Comparison of ENCODE assay signal across 29 cellular contexts in genomic region chr4:172818901-172819300, GRCh38.
DNase-seq lines count a peak whose midpoint lies in the region; ATAC-seq and TF ChIP-seq lines count a peak whose summit lies in the region.
"Had no signal": no experiment of that assay in that cellular context is flagged by ENCODE, and none has a peak within 500 bp of the region (broad histone marks: within the 10 kb centered on the region; RNA-seq: fewer than 3 reads in every experiment).

No MANE protein-coding gene starts in this region.

- intact Hi-C loops in activated CD8-positive, alpha-beta T cell treated with anti-CD3 and anti-CD28 coated beads for 36 hours (cut with micrococcal nuclease): no loop called here

- TF ChIP-seq CTCF in activated CD8-positive, alpha-beta T cell treated with anti-CD3 and anti-CD28 coated beads for 36 hours (IDR thresholded peaks at IDR 0.05): no peak
- TF ChIP-seq CTCF in smooth muscle cell (IDR thresholded peaks at IDR 0.05; ENCODE audit: borderline replicate concordance, insufficient read depth, poor library complexity, severe bottlenecking): no peak

- H3K9me3 ChIP-seq in smooth muscle cell (replicated peaks; ENCODE audit: low read depth): no peaks in the 10 kb centered on the region
- H3K9me3 ChIP-seq: A549, Caco-2, HAP-1 had no signal

- peak; percentile 10 for ATAC-seq in GM18868 (IDR thresholded peaks at IDR 0.05; ENCODE audit: unreplicated experiment)
- ATAC-seq in HG02642 (IDR thresholded peaks at IDR 0.05; ENCODE audit: poor library complexity, unreplicated experiment): peak; percentile 9
- ATAC-seq in activated CD8-positive, alpha-beta T cell treated with anti-CD3 and anti-CD28 coated beads for 36 hours: no peak
- ATAC-seq: A549, GM12878, Panc1 had no signal

- H3K27me3 ChIP-seq in smooth muscle cell (ENCODE audit: low read depth): no peaks in the 10 kb centered on the region

- H3K4me1 ChIP-seq in smooth muscle cell (ENCODE audit: low read depth): no peaks in the 10 kb centered on the region
- H3K4me1 ChIP-seq: A549, HAP-1 had no signal

- H3K4me3 Mint-ChIP-seq in activated CD8-positive, alpha-beta T cell treated with anti-CD3 and anti-CD28 coated beads for 36 hours: no peak overlapping the region
- H3K4me3 Mint-ChIP-seq: CD4-positive, alpha-beta memory T cell; HFFc6; T-helper 2 cell treated with Interferon-gamma antibody and Interleukin-4, amounts not matched to agents 5 μg/mL and 100 μg/mL, for 36 hours had no signal

- no peaks in the 10 kb centered on the region for H3K36me3 Mint-ChIP-seq in activated CD8-positive, alpha-beta T cell treated with anti-CD3 and anti-CD28 coated beads for 36 hours (ENCODE audit: low read depth)
- H3K36me3 Mint-ChIP-seq: CD4-positive, alpha-beta memory T cell had no signal

- H3K27me3 Mint-ChIP-seq in activated CD8-positive, alpha-beta T cell treated with anti-CD3 and anti-CD28 coated beads for 36 hours: peaks cover 3% of the 10 kb centered on the region
- H3K27me3 Mint-ChIP-seq: CD4-positive, alpha-beta memory T cell had no signal

- H3K79me2 ChIP-seq in smooth muscle cell (ENCODE audit: low read depth): no peaks in the 10 kb centered on the region

- no peaks in the 10 kb centered on the region for H3K36me3 ChIP-seq in smooth muscle cell (ENCODE audit: low read depth)
- H3K36me3 ChIP-seq: HAP-1 had no signal

- H3K4me2 ChIP-seq in smooth muscle cell: no peak overlapping the region
- H3K4me2 ChIP-seq: A549 had no signal

- POLR2A ChIA-PET in activated CD8-positive, alpha-beta T cell treated with anti-CD3 and anti-CD28 coated beads for 36 hours (lab: Charles Lee): no interaction called here

- CTCF ChIA-PET in activated CD8-positive, alpha-beta T cell treated with anti-CD3 and anti-CD28 coated beads for 36 hours (lab: Charles Lee): no interaction called here

- H3K27ac Mint-ChIP-seq in activated CD8-positive, alpha-beta T cell treated with anti-CD3 and anti-CD28 coated beads for 36 hours: no peak overlapping the region
- H3K27ac Mint-ChIP-seq: CD4-positive, alpha-beta memory T cell; HFFc6; T-helper 2 cell treated with Interferon-gamma antibody and Interleukin-4, amounts not matched to agents 5 μg/mL and 100 μg/mL, for 36 hours had no signal

- H2AFZ ChIP-seq in smooth muscle cell (ENCODE audit: low read depth): no peak overlapping the region
- H2AFZ ChIP-seq: GM23248 had no signal

- H3K9me3 Mint-ChIP-seq in activated CD8-positive, alpha-beta T cell treated with anti-CD3 and anti-CD28 coated beads for 36 hours: no peaks in the 10 kb centered on the region
- H3K9me3 Mint-ChIP-seq: CD4-positive, alpha-beta memory T cell; HFFc6; T-helper 2 cell treated with Interferon-gamma antibody and Interleukin-4, amounts not matched to agents 5 μg/mL and 100 μg/mL, for 36 hours had no signal

- no peaks in the 10 kb centered on the region for H4K20me1 ChIP-seq in smooth muscle cell (ENCODE audit: low read depth)

- WGBS in smooth muscle cell (ENCODE audit: low lambda C conversion rate): 91% methylated on average over 1 of the region's 1 CpG

- H3F3A ChIP-seq in smooth muscle cell (ENCODE audit: low read depth): no peaks in the 10 kb centered on the region

- no peak overlapping the region for H3K27ac ChIP-seq in smooth muscle cell (ENCODE audit: low read depth)
- H3K27ac ChIP-seq: A549, GM23248, RWPE1 had no signal

- H3K4me1 Mint-ChIP-seq in activated CD8-positive, alpha-beta T cell treated with anti-CD3 and anti-CD28 coated beads for 36 hours (ENCODE audit: low read depth): no peaks in the 10 kb centered on the region
- H3K4me1 Mint-ChIP-seq: CD4-positive, alpha-beta memory T cell had no signal

- no peak overlapping the region for H3K4me3 ChIP-seq in smooth muscle cell
- H3K4me3 ChIP-seq: A549, GM12878, GM23248, HAP-1 had no signal

- H3K9ac ChIP-seq in smooth muscle cell (ENCODE audit: low read depth): no peak overlapping the region
- H3K9ac ChIP-seq: GM23248 had no signal

- DNase-seq in OCI-M1 (lab: John Stamatoyannopoulos, UW) (peak; percentile 72), NCI-H187 treated with DMSO at 0.1 percent for 48 hours (lab: John Stamatoyannopoulos, UW) (no peak), smooth muscle cell (lab: John Stamatoyannopoulos, UW; ENCODE audit: unreplicated experiment) (no peak), NOMO-1 treated with DMSO at 0.1 percent for 48 hours (lab: John Stamatoyannopoulos, UW; ENCODE audit: unreplicated experiment) (no peak)
- DNase-seq in activated CD8-positive, alpha-beta T cell treated with anti-CD3 and anti-CD28 coated beads for 36 hours: no peak
- DNase-seq: AML-193; C1 segment of cervical spinal cord; Caco-2; CD4-positive, alpha-beta memory T cell; GM23248; HFFc6; KBM-7; MV-4-11; NCI-H1105; NCI-H1436 treated with DMSO at 0.1 percent for 48 hours; NCI-H1930; NCI-H446; NCI-H524 treated with DMSO at 0.1 percent for 48 hours; NCI-H774; SHP77; T-helper 1 cell had no signal
